14 cellular contexts compared by ENCODE assay signal in genomic region chrX:13180807-13181206, GRCh38.
DNase-seq lines count a peak whose midpoint lies in the region; ATAC-seq and TF ChIP-seq lines count a peak whose summit lies in the region.
"Had no signal": no experiment of that assay in that cellular context is flagged by ENCODE, and none has a peak within 500 bp of the region (broad histone marks: within the 10 kb centered on the region; RNA-seq: fewer than 3 reads in every experiment).

No MANE protein-coding gene starts in this region.

- in situ Hi-C loops in GM23248 (cut with MboI) = no loop called here

- no peaks in the 10 kb centered on the region for H3K79me2 ChIP-seq in GM23248 (ENCODE audit: insufficient read depth)

- no peak overlapping the region for H3K4me2 ChIP-seq in GM23248 (ENCODE audit: unreplicated experiment)

- no peaks in the 10 kb centered on the region for H3F3A ChIP-seq in GM23248 (ENCODE audit: insufficient read depth)

- H3K36me3 ChIP-seq in GM23248 (ENCODE audit: low read depth) = no peaks in the 10 kb centered on the region
- no peaks in the 10 kb centered on the region for H3K36me3 ChIP-seq in H7 (replicated peaks; ENCODE audit: control insufficient read depth, insufficient read depth, low read length)
- H3K36me3 ChIP-seq in spleen = no peaks in the 10 kb centered on the region
- H3K36me3 ChIP-seq: gastroesophageal sphincter had no signal

- TF ChIP-seq POLR2A in NB4 (IDR thresholded peaks at IDR 0.05; ENCODE audit: extremely low read depth, insufficient read length) = no peak
- TF ChIP-seq POLR2A in spleen (IDR thresholded peaks at IDR 0.05) = no peak

- H3K27me3 ChIP-seq in GM23248 (replicated peaks; ENCODE audit: insufficient read depth) (no peaks in the 10 kb centered on the region), H7 (ENCODE audit: control insufficient read depth, insufficient read depth, low read length) (no peaks in the 10 kb centered on the region), spleen (replicated peaks in 1 of 7) (peaks cover 0 to 19% (median 0%) of the 10 kb centered on the region in 7 donors)
- H3K27me3 ChIP-seq: gastroesophageal sphincter had no signal

- intact Hi-C loops in spleen (cut with DNase I; ENCODE audit: low total_unique reads) = no loop called here

- no peaks in the 10 kb centered on the region for H4K20me1 ChIP-seq in GM23248 (ENCODE audit: insufficient read depth)

- DNase-seq in GM23248 (peak; percentile 52), NB4 (ENCODE audit: low read depth) (peak; percentile 55), epithelial cell of esophagus (ENCODE audit: low read depth) (peak; percentile 75), skeletal muscle cell (ENCODE audit: low read depth) (peak; percentile 43), H7 (no peak), spleen (no peak), left lobe of liver (ENCODE audit: low spot score) (no peak)
- DNase-seq: left colon, NCI-H1105 treated with DMSO at 0.1 percent for 48 hours, NCI-H524 had no signal

- 65 to 72% methylated on average over 2 of the region's 2 CpGs for WGBS in GM23248 (ENCODE audit: low coverage in 1 of 2, low lambda C conversion rate in 2 of 2, missing lambda C conversion rate in 2 of 2), 2 experiments
- WGBS in spleen, 5 donors = 78 to 95% (median 87%) methylated on average over 2 of the region's 2 CpGs

- H3K27ac ChIP-seq in GM23248 (no peak overlapping the region), spleen (peak overlapping the region in 1 of 8 donors; percentile 3)
- H3K27ac ChIP-seq: coronary artery, gastroesophageal sphincter, skin epidermis had no signal

- TF ChIP-seq CTCF in NB4 (IDR thresholded peaks at IDR 0.05; ENCODE audit: low read depth, low read length) (no peak), epithelial cell of esophagus (IDR thresholded peaks at IDR 0.05; ENCODE audit: insufficient read depth, low read depth, low read length, missing control alignments) (no peak), spleen (IDR thresholded peaks at IDR 0.05 in 8 of 11, conservative IDR thresholded peaks at IDR 0.05 in 3 of 11) (no peak)

- ATAC-seq in left lobe of liver = no peak
- ATAC-seq: gastroesophageal sphincter, left colon, Right ventricle myocardium inferior had no signal

- H3K9me2 ChIP-seq in GM23248 (ENCODE audit: insufficient read depth) = no peaks in the 10 kb centered on the region

- H2AFZ ChIP-seq in GM23248 = no peak overlapping the region

- no peak overlapping the region for H3K4me3 ChIP-seq in GM23248
- no peak overlapping the region for H3K4me3 ChIP-seq in NB4 (ENCODE audit: low read depth, low read length)
- no peak overlapping the region for H3K4me3 ChIP-seq in epithelial cell of esophagus (ENCODE audit: low read length)
- H3K4me3 ChIP-seq in skeletal muscle cell (ENCODE audit: low read depth, low read length) = no peak overlapping the region
- H3K4me3 ChIP-seq in H7 (ENCODE audit: insufficient read depth, low read depth, low read length) = no peak overlapping the region
- H3K4me3 ChIP-seq in spleen = no peak overlapping the region
- H3K4me3 ChIP-seq: coronary artery, gastroesophageal sphincter, skin epidermis had no signal

- 0 out of 2 replicates have a peak, but pooled peaks cover 8% of the 10 kb centered on the region for H3K4me1 ChIP-seq in GM23248 (ENCODE audit: insufficient read depth)
- no peaks in the 10 kb centered on the region for H3K4me1 ChIP-seq in spleen
- H3K4me1 ChIP-seq: gastroesophageal sphincter had no signal

- H3K9me3 ChIP-seq in GM23248 (ENCODE audit: low read depth) = no peaks in the 10 kb centered on the region
- peaks cover 0 to 6% (median 0%) of the 10 kb centered on the region in 8 donors for H3K9me3 ChIP-seq in spleen
- H3K9me3 ChIP-seq: gastroesophageal sphincter had no signal

- no peak overlapping the region for H3K9ac ChIP-seq in GM23248

Comparison
In these comparisons a context has a peak if more than half of its experiments do, and no peak if none do; other contexts are left out.
1. DNase-seq: peak in GM23248 (single experiment), NB4 (single experiment), epithelial cell of esophagus (single experiment) and skeletal muscle cell (single experiment); none in H7 (single experiment), spleen (single experiment) and left lobe of liver (single experiment).